1 cellular context compared by ENCODE assay signal in genomic region chr15:64825081-64825430, GRCh38.
TF ChIP-seq lines count a peak whose summit lies in the region.

No MANE protein-coding gene starts in this region.

TF ChIP-seq in GM23338, 12 proteins besides CTCF, POLR2A, EP300 and RAD21 (continued from another document):
- TF ChIP-seq ZNF462 (CRISPR knock-in tag; IDR thresholded peaks at IDR 0.05) (no peak), EZH2phosphoT487 (IDR thresholded peaks at IDR 0.05; ENCODE audit: unreplicated experiment) (no peak), ZNF331 (CRISPR knock-in tag; IDR thresholded peaks at IDR 0.05; ENCODE audit: low read depth) (no peak)
- TF ChIP-seq, protein P1, sequence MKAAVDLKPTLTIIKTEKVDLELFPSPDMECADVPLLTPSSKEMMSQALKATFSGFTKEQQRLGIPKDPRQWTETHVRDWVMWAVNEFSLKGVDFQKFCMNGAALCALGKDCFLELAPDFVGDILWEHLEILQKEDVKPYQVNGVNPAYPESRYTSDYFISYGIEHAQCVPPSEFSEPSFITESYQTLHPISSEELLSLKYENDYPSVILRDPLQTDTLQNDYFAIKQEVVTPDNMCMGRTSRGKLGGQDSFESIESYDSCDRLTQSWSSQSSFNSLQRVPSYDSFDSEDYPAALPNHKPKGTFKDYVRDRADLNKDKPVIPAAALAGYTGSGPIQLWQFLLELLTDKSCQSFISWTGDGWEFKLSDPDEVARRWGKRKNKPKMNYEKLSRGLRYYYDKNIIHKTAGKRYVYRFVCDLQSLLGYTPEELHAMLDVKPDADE (IDR thresholded peaks at IDR 0.05): no peak
TF ChIP-seq in GM23338: peak in this region for 0.
